In the genomic region with DNA sequence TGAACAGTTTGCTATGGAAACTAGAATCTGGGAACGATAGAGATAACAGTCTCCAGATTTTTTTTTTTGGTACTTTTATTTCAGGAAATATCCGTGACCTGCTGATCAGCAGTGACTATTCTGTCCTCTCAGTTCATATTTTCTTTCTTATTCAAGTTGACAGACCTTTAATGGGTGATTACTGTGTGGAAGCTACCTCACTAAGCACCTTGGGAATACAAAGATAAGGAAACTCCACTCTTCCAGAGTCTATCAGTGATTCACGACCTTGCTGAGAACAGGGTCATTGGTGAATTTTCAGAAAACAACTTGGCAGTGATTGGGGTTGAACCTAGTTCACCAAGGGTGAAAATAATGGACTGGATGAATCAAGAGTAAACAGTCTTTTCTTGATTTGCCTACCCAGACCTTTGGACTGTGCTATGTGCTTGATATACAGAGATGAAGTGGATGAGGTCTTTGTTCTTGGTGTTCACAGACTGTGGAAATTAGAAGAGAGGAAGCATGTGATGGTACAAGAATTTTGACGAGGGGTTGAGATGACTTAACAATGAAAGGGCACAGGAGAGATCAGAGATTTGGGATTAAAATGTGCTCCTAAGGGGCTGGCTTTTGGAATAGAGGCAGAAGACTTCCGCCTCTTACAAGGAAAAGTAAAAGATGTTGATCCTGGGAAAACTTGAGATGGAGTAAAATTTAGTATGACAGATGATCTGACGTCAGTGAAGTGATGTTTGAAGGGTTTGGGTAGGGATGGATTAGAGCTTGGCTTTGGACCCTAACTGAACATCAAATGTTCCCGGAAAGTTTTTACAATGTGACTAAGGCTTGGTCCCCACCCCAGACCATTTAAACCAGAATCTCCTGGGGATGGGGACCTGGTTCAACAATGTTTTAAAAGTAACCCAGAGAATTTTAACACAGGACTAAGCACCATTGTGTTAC, we compare ENCODE assay signal across 1 cellular context.
TF ChIP-seq lines count a peak whose summit lies in the region.

No MANE protein-coding gene starts in this region.

TF ChIP-seq in IMR-90, 13 proteins besides CTCF, POLR2A, EP300 and RAD21 (continued from another document):
- no peak for TF ChIP-seq CHD1 (IDR thresholded peaks at IDR 0.05; ENCODE audit: low read depth, low read length)
- TF ChIP-seq SMC3 (IDR thresholded peaks at IDR 0.05; ENCODE audit: low read depth, low read length): no peak
- TF ChIP-seq FOS (IDR thresholded peaks at IDR 0.05; ENCODE audit: low read depth, low read length): no peak
- TF ChIP-seq, protein P1, sequence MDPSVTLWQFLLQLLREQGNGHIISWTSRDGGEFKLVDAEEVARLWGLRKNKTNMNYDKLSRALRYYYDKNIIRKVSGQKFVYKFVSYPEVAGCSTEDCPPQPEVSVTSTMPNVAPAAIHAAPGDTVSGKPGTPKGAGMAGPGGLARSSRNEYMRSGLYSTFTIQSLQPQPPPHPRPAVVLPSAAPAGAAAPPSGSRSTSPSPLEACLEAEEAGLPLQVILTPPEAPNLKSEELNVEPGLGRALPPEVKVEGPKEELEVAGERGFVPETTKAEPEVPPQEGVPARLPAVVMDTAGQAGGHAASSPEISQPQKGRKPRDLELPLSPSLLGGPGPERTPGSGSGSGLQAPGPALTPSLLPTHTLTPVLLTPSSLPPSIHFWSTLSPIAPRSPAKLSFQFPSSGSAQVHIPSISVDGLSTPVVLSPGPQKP (IDR thresholded peaks at IDR 0.05; ENCODE audit: borderline replicate concordance, low read depth, low read length): no peak
- TF ChIP-seq CEBPB (IDR thresholded peaks at IDR 0.05; ENCODE audit: low read depth, low read length): no peak
TF ChIP-seq in IMR-90: peak in this region for 0.
